In genomic region chr16:81463296-81463890, GRCh38 we compare ENCODE assay signal across 18 cellular contexts.
"Had no signal": no experiment of that assay in that cellular context is flagged by ENCODE, and none has a peak within 500 bp of the region (broad histone marks: within the 10 kb centered on the region; RNA-seq: fewer than 3 reads in every experiment).

No MANE protein-coding gene starts in this region.

- H3K27ac ChIP-seq: brain microvascular endothelial cell, coronary artery, gastroesophageal sphincter, left ventricle myocardium inferior, tibial artery had no signal

- H3K27me3 ChIP-seq: brain microvascular endothelial cell, gastroesophageal sphincter, heart left ventricle, tibial artery had no signal

- H3K27me3 Mint-ChIP-seq: activated B cell treated with CpG ODN at 0.5 μM for 24 hours; activated CD4-positive, alpha-beta memory T cell treated with anti-CD3 and anti-CD28 coated beads, Interleukin-2, amount 10 ng/mL, durations not matched to agents 7 days and 5 days; activated CD8-positive, alpha-beta memory T cell treated with anti-CD3 and anti-CD28 coated beads, Interleukin-2, amount 10 ng/mL, durations not matched to agents 7 days and 5 days; activated naive CD8-positive, alpha-beta T cell treated with anti-CD3 and anti-CD28 coated beads, Interleukin-2, amount 10 ng/mL, durations not matched to agents 7 days and 5 days; T-cell had no signal

- H3K36me3 ChIP-seq: brain microvascular endothelial cell, gastroesophageal sphincter, heart left ventricle, left ventricle myocardium inferior, tibial artery had no signal

- H3K9me3 Mint-ChIP-seq: activated B cell treated with CpG ODN at 0.5 μM for 24 hours; activated CD4-positive, alpha-beta memory T cell treated with anti-CD3 and anti-CD28 coated beads, Interleukin-2, amount 10 ng/mL, durations not matched to agents 7 days and 5 days; activated naive CD8-positive, alpha-beta T cell treated with anti-CD3 and anti-CD28 coated beads, Interleukin-2, amount 10 ng/mL, durations not matched to agents 7 days and 5 days; nephron progenitor cell; T-cell had no signal

- H3K9me3 ChIP-seq: gastroesophageal sphincter, heart left ventricle, left ventricle myocardium inferior, tibial artery had no signal

- H3K4me3 ChIP-seq: coronary artery, gastroesophageal sphincter, heart left ventricle, left ventricle myocardium inferior, tibial artery had no signal

- H3K27ac Mint-ChIP-seq: activated CD4-positive, alpha-beta memory T cell treated with anti-CD3 and anti-CD28 coated beads, Interleukin-2, amount 10 ng/mL, durations not matched to agents 7 days and 5 days; activated CD8-positive, alpha-beta memory T cell treated with anti-CD3 and anti-CD28 coated beads, Interleukin-2, amount 10 ng/mL, durations not matched to agents 7 days and 5 days; nephron progenitor cell had no signal

- DNase-seq: activated B cell treated with CpG ODN at 0.5 μM for 24 hours; activated CD4-positive, alpha-beta memory T cell treated with anti-CD3 and anti-CD28 coated beads, Interleukin-2, amount 10 ng/mL, durations not matched to agents 7 days and 5 days; activated CD4-positive, alpha-beta T cell treated with anti-CD3 and anti-CD28 coated beads for 48 hours; activated CD8-positive, alpha-beta memory T cell treated with anti-CD3 and anti-CD28 coated beads, Interleukin-2, amount 10 ng/mL, durations not matched to agents 7 days and 5 days; activated naive CD4-positive, alpha-beta T cell treated with Interleukin-2 at 50 U/mL for 16 hours; activated naive CD8-positive, alpha-beta T cell treated with anti-CD3 and anti-CD28 coated beads, Interleukin-2, amount 10 ng/mL, durations not matched to agents 7 days and 5 days; brain microvascular endothelial cell; left ventricle myocardium inferior; nephron progenitor cell; occipital lobe; retina; stimulated activated CD4-positive, alpha-beta T cell treated with anti-CD3 and anti-CD28 coated beads, Interleukin-2, amount 100 ng/mL, for 24 hours; stimulated activated naive CD4-positive, alpha-beta T cell treated with Interleukin-2 at 50 U/mL for 16 hours; T-cell; tibial artery had no signal

- H3K4me3 Mint-ChIP-seq: activated B cell treated with CpG ODN at 0.5 μM for 24 hours; activated CD4-positive, alpha-beta memory T cell treated with anti-CD3 and anti-CD28 coated beads, Interleukin-2, amount 10 ng/mL, durations not matched to agents 7 days and 5 days; activated CD8-positive, alpha-beta memory T cell treated with anti-CD3 and anti-CD28 coated beads, Interleukin-2, amount 10 ng/mL, durations not matched to agents 7 days and 5 days; activated naive CD8-positive, alpha-beta T cell treated with anti-CD3 and anti-CD28 coated beads, Interleukin-2, amount 10 ng/mL, durations not matched to agents 7 days and 5 days; nephron progenitor cell; T-cell had no signal
